ENCODE assay signal across 30 cellular contexts in the genomic region with DNA sequence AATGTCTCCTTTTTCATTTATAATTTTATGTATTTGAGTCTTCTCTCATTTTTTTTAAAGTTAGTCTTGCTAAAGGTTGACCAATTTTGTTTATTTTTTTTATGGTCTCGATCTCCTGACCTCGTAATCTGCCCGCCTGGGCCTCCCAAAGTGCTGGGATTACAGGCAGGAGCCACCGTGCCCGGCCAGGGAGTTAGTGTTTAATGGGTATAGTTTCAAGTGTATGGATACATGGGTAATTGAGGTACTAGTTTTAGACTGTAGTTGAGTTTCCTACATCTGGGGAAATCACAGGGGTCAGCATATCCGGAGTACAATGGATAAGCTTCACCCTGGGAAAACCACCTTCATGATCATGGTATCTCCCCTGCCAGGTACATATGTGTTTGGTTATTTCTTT.
"Had no signal": no experiment of that assay in that cellular context is flagged by ENCODE, and none has a peak within 500 bp of the region (broad histone marks: within the 10 kb centered on the region; RNA-seq: fewer than 3 reads in every experiment).

No MANE protein-coding gene starts in this region.

- H3K27me3 Mint-ChIP-seq: dendritic cell treated with granulocyte-macrophage colony-stimulating factor and Interleukin-4, amounts not matched to agents 40 ng/mL and 50 ng/mL, for 4 days; effector memory CD8-positive, alpha-beta T cell had no signal

- H3K79me2 ChIP-seq: hepatocyte had no signal

- H3K9me3 Mint-ChIP-seq: dendritic cell treated with granulocyte-macrophage colony-stimulating factor and Interleukin-4, amounts not matched to agents 40 ng/mL and 50 ng/mL, for 4 days had no signal

- H3K36me3 ChIP-seq: colonic mucosa, esophagus muscularis mucosa, esophagus squamous epithelium, gastrocnemius medialis, gastroesophageal sphincter, heart left ventricle, heart right ventricle had no signal

- H3K4me1 Mint-ChIP-seq: endodermal cell had no signal

- H3K9me3 ChIP-seq: colonic mucosa, esophagus squamous epithelium, gastrocnemius medialis, gastroesophageal sphincter, heart left ventricle, heart right ventricle had no signal

- DNase-seq: colonic mucosa; cortex of kidney; dermis blood vessel endothelial cell; dorsolateral prefrontal cortex; effector CD4-positive, alpha-beta T cell; effector CD8-positive, alpha-beta T cell; effector memory CD4-positive, alpha-beta T cell; effector memory CD8-positive, alpha-beta T cell; endodermal cell; erythroblast; esophagus squamous epithelium; foreskin fibroblast; foreskin keratinocyte; foreskin melanocyte; gastrocnemius medialis; glutamatergic neuron; head of caudate nucleus; heart left ventricle; heart right ventricle had no signal

- ATAC-seq: effector memory CD8-positive, alpha-beta T cell; esophagus mucosa; foreskin keratinocyte; gastrocnemius medialis; gastroesophageal sphincter; heart left ventricle; heart right ventricle had no signal

- H3K4me2 ChIP-seq: hepatocyte had no signal

- H3K4me1 ChIP-seq: colonic mucosa, esophagus muscularis mucosa, esophagus squamous epithelium, foreskin keratinocyte, gastrocnemius medialis, gastroesophageal sphincter, heart left ventricle, heart right ventricle had no signal

- H2AFZ ChIP-seq: hepatocyte had no signal

- FAIRE-seq: colon, endometrium, endothelial cell of umbilical vein, frontal cortex had no signal

- H3K4me3 Mint-ChIP-seq: dendritic cell treated with granulocyte-macrophage colony-stimulating factor and Interleukin-4, amounts not matched to agents 40 ng/mL and 50 ng/mL, for 4 days; effector memory CD8-positive, alpha-beta T cell; endodermal cell had no signal

- H3K27me3 ChIP-seq: colonic mucosa, dorsolateral prefrontal cortex, esophagus muscularis mucosa, esophagus squamous epithelium, foreskin keratinocyte, gastrocnemius medialis, gastroesophageal sphincter, heart right ventricle, hepatocyte had no signal

- H3K27ac ChIP-seq: colonic mucosa, coronary artery, dorsolateral prefrontal cortex, epithelial cell of prostate, esophagus muscularis mucosa, esophagus squamous epithelium, foreskin keratinocyte, gastrocnemius medialis, gastroesophageal sphincter, heart left ventricle, heart right ventricle, hepatocyte had no signal

- H3K27ac Mint-ChIP-seq: dendritic cell treated with granulocyte-macrophage colony-stimulating factor and Interleukin-4, amounts not matched to agents 40 ng/mL and 50 ng/mL, for 4 days; effector memory CD8-positive, alpha-beta T cell; endodermal cell had no signal

- H3K4me3 ChIP-seq: colonic mucosa, coronary artery, dorsolateral prefrontal cortex, esophagus muscularis mucosa, esophagus squamous epithelium, gastrocnemius medialis, gastroesophageal sphincter, heart left ventricle, heart right ventricle, hepatocyte had no signal
